In genomic region chr13:101746513-101746912, GRCh38 we compare ENCODE assay signal across 8 cellular contexts.
"Had no signal": no experiment of that assay in that cellular context is flagged by ENCODE, and none has a peak within 500 bp of the region (broad histone marks: within the 10 kb centered on the region; RNA-seq: fewer than 3 reads in every experiment).

No MANE protein-coding gene starts in this region.

- DNase-seq: GM23248, GOT3, H9, HCEC 1CT, Karpas-422, KBM-7 had no signal

- FAIRE-seq: HTR-8/SVneo had no signal

- H3K9ac ChIP-seq: GM23248, KMS-11 had no signal

- H3K4me2 ChIP-seq: KMS-11 had no signal

- H3K27ac ChIP-seq: GM23248, KMS-11 had no signal

- H3K4me3 ChIP-seq: GM23248 had no signal

- H2AFZ ChIP-seq: GM23248 had no signal
